ENCODE assay signal across 21 cellular contexts in the genomic region with DNA sequence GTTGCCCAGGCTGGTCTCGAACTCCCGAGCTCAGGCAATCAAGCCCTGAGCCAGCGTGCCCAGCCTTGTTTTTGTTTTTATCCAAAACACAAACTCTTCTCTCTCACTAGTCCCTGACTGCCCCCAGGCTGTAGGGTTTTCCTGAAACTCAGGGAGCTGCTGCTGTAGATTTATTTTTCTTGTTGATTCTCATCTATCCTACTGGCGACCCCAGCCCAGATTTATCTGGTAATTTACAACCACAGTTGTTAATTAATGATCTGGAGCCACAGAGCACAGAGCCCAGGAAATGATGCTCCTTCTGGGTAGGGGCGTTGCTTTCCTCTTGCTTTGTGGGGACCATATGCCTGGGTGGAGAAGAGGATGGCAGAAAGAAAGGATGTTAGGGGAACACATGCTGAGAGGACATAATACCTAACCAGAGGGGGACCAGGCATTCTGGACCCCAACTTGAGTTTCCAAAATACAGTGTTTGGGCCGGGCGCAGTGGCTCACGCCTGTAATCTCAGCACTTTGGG. TPM values are rescaled to one million over a fixed set of nuclear protein-coding genes. Genes with fewer than 3 reads are reported as not detected.
A peak's percentile ranks its signal among the peaks of the same experiment; 100 is the strongest.
DNase-seq lines count a peak whose midpoint lies in the region; ATAC-seq and TF ChIP-seq lines count a peak whose summit lies in the region.
"Had no signal": no experiment of that assay in that cellular context is flagged by ENCODE, and none has a peak within 500 bp of the region (broad histone marks: within the 10 kb centered on the region; RNA-seq: fewer than 3 reads in every experiment).

No MANE protein-coding gene starts in this region.

- H2BK12ac ChIP-seq in H9 (ENCODE audit: insufficient read length, low read depth, low read length) = no peak overlapping the region

- H3T11ph ChIP-seq in H9 (ENCODE audit: low read length) = no peak overlapping the region

- H3K79me2 ChIP-seq in H9 (ENCODE audit: insufficient read depth, low read length) = no peaks in the 10 kb centered on the region

- H2BK15ac ChIP-seq in H9 (ENCODE audit: low read depth, low read length) = no peak overlapping the region

- no peak overlapping the region for H3K23ac ChIP-seq in H9 (ENCODE audit: insufficient read length, low read depth, low read length)

- H3K4ac ChIP-seq in H9 (ENCODE audit: low read depth, low read length) = no peak overlapping the region

- WGBS in H9 (ENCODE audit: extremely low coverage, insufficient read length, low lambda C conversion rate) = no CpG with 5 or more reads among the region's 8 CpGs

- no peaks in the 10 kb centered on the region for H3K23me2 ChIP-seq in H9 (ENCODE audit: insufficient read length, low read depth, low read length, poor library complexity, severe bottlenecking)

- H3K4me3 ChIP-seq in mucosa of descending colon = no peak overlapping the region
- H3K4me3 ChIP-seq: Peyer's patch, SJCRH30 had no signal

- H3K27ac ChIP-seq in H9 (ENCODE audit: insufficient read length, low read depth, low read length) = no peak overlapping the region
- H3K27ac ChIP-seq: HL-60, KMS-11, SJCRH30 had no signal

- no peak overlapping the region for H2AK5ac ChIP-seq in H9 (ENCODE audit: insufficient read length, low read length)

- no peak overlapping the region for H3K14ac ChIP-seq in H9 (ENCODE audit: insufficient read depth, low read length)

- no peak overlapping the region for H3K9ac ChIP-seq in H9 (ENCODE audit: extremely low read depth, insufficient read length, low read length)
- H3K9ac ChIP-seq: KMS-11 had no signal

- peaks cover 0 to 4% (median 1%) of the 10 kb centered on the region in 3 experiments; a peak in 3 of 7 replicates for H3K36me3 Mint-ChIP-seq in H9 (ENCODE audit: insufficient read depth in 1 of 3, low read depth in 3 of 3)
- peaks cover 4% of the 10 kb centered on the region for H3K36me3 Mint-ChIP-seq in nephron progenitor cell (ENCODE audit: low read depth)
- H3K36me3 Mint-ChIP-seq: CD8-positive, alpha-beta T cell had no signal

- H2BK20ac ChIP-seq in H9 (ENCODE audit: low read depth, low read length, poor library complexity, severe bottlenecking) = no peak overlapping the region

- DNase-seq in H9 = no peak
- peak; percentile 63 for DNase-seq in NCI-H69 (lab: John Stamatoyannopoulos, UW)
- no peak for DNase-seq in nephron progenitor cell
- DNase-seq in mucosa of descending colon = no peak
- DNase-seq in NCI-H1417 (lab: John Stamatoyannopoulos, UW) = no peak
- DNase-seq: ACHN; AML-193; C1 segment of cervical spinal cord; CD8-positive, alpha-beta T cell; DND-41; NCI-H1105; NCI-H2029 treated with DMSO at 0.1 percent for 48 hours; NCI-H345; NCI-H524; Peyer's patch; SJCRH30 had no signal

- no peak overlapping the region for H3K18ac ChIP-seq in H9 (ENCODE audit: insufficient read length, low read depth, low read length)

- no peaks in the 10 kb centered on the region for H3K79me1 ChIP-seq in H9 (ENCODE audit: insufficient read depth, low read depth, low read length, poor library complexity, severe bottlenecking)

- peaks cover 12% of the 10 kb centered on the region; the same call in 1 of the 2 replicates for H3K4me1 ChIP-seq in H9 (ENCODE audit: insufficient read depth, low read length)
- H3K4me1 ChIP-seq in mucosa of descending colon (ENCODE audit: low read depth) = peaks cover 27% of the 10 kb centered on the region
- H3K4me1 ChIP-seq: SJCRH30 had no signal

- H3K56ac ChIP-seq in H9 (ENCODE audit: insufficient read length, low read depth, low read length) = no peak overlapping the region

- no peak overlapping the region for H4K91ac ChIP-seq in H9 (ENCODE audit: insufficient read length, low read depth, low read length)

- H3K27me3 Mint-ChIP-seq in H9 (ENCODE audit: low read depth) (peaks cover 12% of the 10 kb centered on the region), nephron progenitor cell (ENCODE audit: low read depth, poor library complexity) (peaks cover 44% of the 10 kb centered on the region)

- H4K5ac ChIP-seq in H9 (ENCODE audit: insufficient read length, low read depth, low read length) = no peak overlapping the region

- peaks cover 37 to 41% of the 10 kb centered on the region in 2 experiments for H3K4me1 Mint-ChIP-seq in H9
- peaks cover 74% of the 10 kb centered on the region for H3K4me1 Mint-ChIP-seq in nephron progenitor cell

- H2AFZ ChIP-seq in H9 (ENCODE audit: low read length) = no peak overlapping the region

- H4K8ac ChIP-seq in H9 (replicated peaks; ENCODE audit: insufficient read length, low read depth, low read length) = no peak overlapping the region

- peaks cover 0 to 5% of the 10 kb centered on the region in 2 experiments; a peak in 3 of 5 replicates for H3K9me3 Mint-ChIP-seq in H9
- H3K9me3 Mint-ChIP-seq in nephron progenitor cell = no peaks in the 10 kb centered on the region
- H3K9me3 Mint-ChIP-seq: CD8-positive, alpha-beta T cell had no signal

- no peak overlapping the region for H3K4me2 ChIP-seq in H9 (ENCODE audit: insufficient read depth, insufficient read length, low read length)
- H3K4me2 ChIP-seq: KMS-11 had no signal

- H3K9me3 ChIP-seq in H9 (ENCODE audit: control insufficient read depth, low read depth, low read length) (no peaks in the 10 kb centered on the region), mucosa of descending colon (no peaks in the 10 kb centered on the region)
- H3K9me3 ChIP-seq: Peyer's patch, SJCRH30 had no signal

- H3K27me3 ChIP-seq in H9 (ENCODE audit: insufficient read depth, low read length) = no peaks in the 10 kb centered on the region
- H3K27me3 ChIP-seq: Peyer's patch had no signal

- no peak for ATAC-seq in mucosa of descending colon
- no peak for ATAC-seq in GM18505 (IDR thresholded peaks at IDR 0.05; ENCODE audit: unreplicated experiment)
- no peak for ATAC-seq in GM19397 (IDR thresholded peaks at IDR 0.05; ENCODE audit: unreplicated experiment)
- ATAC-seq: CD8-positive, alpha-beta T cell had no signal

- no peak overlapping the region for H2BK5ac ChIP-seq in H9 (ENCODE audit: insufficient read length, low read length)

- H2BK120ac ChIP-seq in H9 (ENCODE audit: low read depth, low read length, poor library complexity, severe bottlenecking) = no peak overlapping the region

- no peak for TF ChIP-seq CTCF in H9 (conservative IDR thresholded peaks at IDR 0.05)
- TF ChIP-seq CTCF in nephron progenitor cell (IDR thresholded peaks at IDR 0.05) = no peak
- TF ChIP-seq CTCF in mucosa of descending colon (IDR thresholded peaks at IDR 0.05) = no peak

- peak overlapping the region in 1 of 2 experiments; percentile 57; a peak in 2 of 5 replicates for H3K4me3 Mint-ChIP-seq in H9
- H3K4me3 Mint-ChIP-seq in nephron progenitor cell = peak overlapping the region; percentile 6
- H3K4me3 Mint-ChIP-seq: CD8-positive, alpha-beta T cell had no signal

- H4K20me1 ChIP-seq in H9 (ENCODE audit: control insufficient read depth, insufficient read depth, insufficient read length) = no peaks in the 10 kb centered on the region

- no peak for TF ChIP-seq POLR2A in GM18505 (IDR thresholded peaks at IDR 0.05; ENCODE audit: borderline replicate concordance, extremely low read depth, insufficient read depth, insufficient read length)

- H3K27ac Mint-ChIP-seq in H9 (peak overlapping the region in 2 of 3 experiments; percentile 6 to 60; a peak in 2 of 7 replicates), nephron progenitor cell (peak overlapping the region; percentile 66)
- H3K27ac Mint-ChIP-seq: CD8-positive, alpha-beta T cell had no signal

- intact Hi-C loops in mucosa of descending colon (cut with DNase I, micrococcal nuclease) = no loop called here

- H3K36me3 ChIP-seq in mucosa of descending colon (ENCODE audit: low read depth) = no peaks in the 10 kb centered on the region
- H3K36me3 ChIP-seq: Peyer's patch, SJCRH30 had no signal

RNA-seq across cellular contexts. Expression of gene ETV4, which starts 7.4 kb away (rescaled TPM):
- total RNA-seq in H9 (2021) (74.4 and 78.4 TPM in 2 replicates), mucosa of descending colon (under 1 TPM; 0.67 to 0.72 (median 0.70) TPM)
- total RNA-seq: CD8-positive, alpha-beta T cell; OCI-LY7 had no signal

Comparison
In these comparisons a context has a peak if more than half of its experiments do, and no peak if none do; other contexts are left out.
1. RNA of gene ETV4, which starts 7.4 kb away (total RNA-seq): 74.4 to 78.4 TPM in H9; 0.67 to 0.72 TPM in mucosa of descending colon; every median in the first group is over 10 times any median in the second.